ENCODE assay signal across 11 cellular contexts in the genomic region with DNA sequence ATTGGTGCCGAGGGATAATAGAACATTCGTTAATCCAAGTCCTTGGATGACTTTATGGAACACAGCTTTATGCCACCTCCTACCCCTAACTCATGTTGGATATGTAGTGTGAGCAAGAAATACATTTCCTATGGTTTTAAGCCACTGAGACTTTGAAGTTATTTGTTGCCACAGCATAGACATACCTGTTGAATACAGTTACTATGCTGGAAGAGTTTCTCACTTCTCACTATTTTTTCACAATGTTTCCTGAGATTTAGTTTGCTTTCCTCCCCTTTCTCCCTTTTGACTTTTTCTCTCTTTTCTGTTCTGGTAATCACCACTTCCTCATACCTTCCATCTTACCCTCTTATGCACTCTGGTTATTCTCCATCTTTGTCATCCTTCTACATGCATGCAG. TPM values are rescaled to one million over a fixed set of nuclear protein-coding genes. Genes with fewer than 3 reads are reported as not detected.
"Had no signal": no experiment of that assay in that cellular context is flagged by ENCODE, and none has a peak within 500 bp of the region (broad histone marks: within the 10 kb centered on the region; RNA-seq: fewer than 3 reads in every experiment).

No MANE protein-coding gene starts in this region.

- H3K4me1 ChIP-seq: HAP-1 had no signal

- H3K4me3 Mint-ChIP-seq: IgD-negative memory B cell had no signal

- H3K27ac ChIP-seq: GM23248, HL-60 had no signal

- H3K9ac ChIP-seq: GM23248 had no signal

- H3K27ac Mint-ChIP-seq: IgD-negative memory B cell had no signal

- ATAC-seq: HCT116, HepG2 had no signal

- H3K9me3 Mint-ChIP-seq: IgD-negative memory B cell had no signal

- H3K36me3 Mint-ChIP-seq: IgD-negative memory B cell had no signal

- H3K36me3 ChIP-seq: HAP-1 had no signal

- H3K9me3 ChIP-seq: HAP-1 had no signal

- H3K4me3 ChIP-seq: GM23248, HAP-1 had no signal

- H3K27me3 Mint-ChIP-seq: IgD-negative memory B cell had no signal

- DNase-seq: GM23248, GOT3, H7, KBM-7 had no signal

RNA-seq across cellular contexts. Expression of a gene that starts 7.5 kb away (rescaled TPM):
- total RNA-seq: GM23248, H4, HepG2, HT1080 had no signal
- polyA plus RNA-seq: GM23248, HepG2, IgD-negative memory B cell had no signal

RNA-seq across cellular contexts. Expression of a gene that starts 34.9 kb away (rescaled TPM):
- total RNA-seq: GM23248, H4, HepG2, HT1080 had no signal
- polyA plus RNA-seq: GM23248, HepG2, IgD-negative memory B cell had no signal
